Comparison of ENCODE assay signal across 1 cellular context in the genomic region with DNA sequence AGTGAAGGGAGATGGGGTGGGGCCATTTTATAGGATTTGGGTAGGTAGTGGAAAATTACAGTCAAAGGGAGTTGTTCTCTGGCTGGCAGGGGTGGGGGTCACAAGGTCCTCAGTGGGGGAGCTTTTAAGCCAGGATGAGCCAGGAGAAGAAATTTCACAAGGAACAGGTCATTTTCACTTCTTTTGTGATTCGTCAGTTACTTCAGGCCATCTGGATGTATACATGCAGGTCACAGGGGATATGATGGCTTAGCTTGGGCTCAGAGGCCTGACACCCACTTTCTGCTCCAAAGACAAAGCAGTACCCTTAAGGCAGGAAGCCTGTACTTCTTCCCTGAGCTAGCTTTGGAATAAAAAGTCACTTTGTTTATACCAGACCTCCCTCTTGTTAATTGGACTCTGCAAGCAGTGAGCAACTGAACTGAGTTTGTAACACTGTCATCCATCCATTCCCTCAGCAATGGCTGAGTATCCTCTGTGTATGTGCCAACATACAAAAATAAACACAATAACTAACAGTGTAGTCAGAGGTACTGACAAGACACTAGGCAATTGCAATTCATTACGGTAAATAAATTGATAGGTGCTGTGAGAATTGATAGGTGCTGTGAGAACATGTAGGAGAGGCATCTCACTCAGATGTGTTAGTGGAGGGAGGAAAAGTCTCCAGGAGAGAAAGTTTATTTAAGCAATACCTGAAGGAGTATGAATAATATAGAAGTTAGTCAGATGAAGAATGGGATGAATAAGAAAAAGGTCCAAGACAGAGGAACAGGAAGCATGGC.
TF ChIP-seq lines count a peak whose summit lies in the region.

No MANE protein-coding gene starts in this region.

TF ChIP-seq in H1, 55 proteins besides CTCF, POLR2A, EP300 and RAD21:
- no peak for TF ChIP-seq POLR2AphosphoS5 (IDR thresholded peaks at IDR 0.05; ENCODE audit: low read depth, low read length)
- TF ChIP-seq JUND (IDR thresholded peaks at IDR 0.05; ENCODE audit: low read length), result no peak
- TF ChIP-seq TCF12 (IDR thresholded peaks at IDR 0.05; ENCODE audit: low read depth, low read length), result no peak
- TF ChIP-seq, protein P1, sequence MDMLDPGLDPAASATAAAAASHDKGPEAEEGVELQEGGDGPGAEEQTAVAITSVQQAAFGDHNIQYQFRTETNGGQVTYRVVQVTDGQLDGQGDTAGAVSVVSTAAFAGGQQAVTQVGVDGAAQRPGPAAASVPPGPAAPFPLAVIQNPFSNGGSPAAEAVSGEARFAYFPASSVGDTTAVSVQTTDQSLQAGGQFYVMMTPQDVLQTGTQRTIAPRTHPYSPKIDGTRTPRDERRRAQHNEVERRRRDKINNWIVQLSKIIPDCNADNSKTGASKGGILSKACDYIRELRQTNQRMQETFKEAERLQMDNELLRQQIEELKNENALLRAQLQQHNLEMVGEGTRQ (IDR thresholded peaks at IDR 0.05; ENCODE audit: low read length), result no peak
- TF ChIP-seq GTF2F1 (IDR thresholded peaks at IDR 0.05; ENCODE audit: borderline replicate concordance, low read depth, low read length), result no peak
- TF ChIP-seq, protein P2, sequence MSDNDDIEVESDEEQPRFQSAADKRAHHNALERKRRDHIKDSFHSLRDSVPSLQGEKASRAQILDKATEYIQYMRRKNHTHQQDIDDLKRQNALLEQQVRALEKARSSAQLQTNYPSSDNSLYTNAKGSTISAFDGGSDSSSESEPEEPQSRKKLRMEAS (IDR thresholded peaks at IDR 0.05), result no peak
- no peak for TF ChIP-seq SAP30 (IDR thresholded peaks at IDR 0.05; ENCODE audit: insufficient read depth, insufficient replicate concordance, low read length)
- TF ChIP-seq CBX8 (IDR thresholded peaks at IDR 0.05; ENCODE audit: borderline replicate concordance, low read depth, low read length), result no peak
- no peak for TF ChIP-seq PHF8 (conservative IDR thresholded peaks at IDR 0.05; ENCODE audit: low read depth, low read length)
- no peak for TF ChIP-seq RFX5 (IDR thresholded peaks at IDR 0.05; ENCODE audit: borderline replicate concordance, low read depth, low read length)
- no peak for TF ChIP-seq RBBP5 (IDR thresholded peaks at IDR 0.05; ENCODE audit: borderline replicate concordance, low read depth, low read length)
- no peak for TF ChIP-seq SIN3A (conservative IDR thresholded peaks at IDR 0.05 in 1 of 2, IDR thresholded peaks at IDR 0.05 in 1 of 2; ENCODE audit: low read depth in 1 of 2, low read length in 2 of 2)
- TF ChIP-seq KDM5A (IDR thresholded peaks at IDR 0.05; ENCODE audit: low read length), result no peak
- no peak for TF ChIP-seq NANOG (IDR thresholded peaks at IDR 0.05; ENCODE audit: insufficient read depth, low read depth, low read length, poor library complexity, severe bottlenecking)
- no peak for TF ChIP-seq POU5F1 (IDR thresholded peaks at IDR 0.05; ENCODE audit: low read depth, low read length)
- no peak for TF ChIP-seq KDM4A (IDR thresholded peaks at IDR 0.05; ENCODE audit: low read depth, low read length, severe bottlenecking)
- TF ChIP-seq EGR1 (IDR thresholded peaks at IDR 0.05; ENCODE audit: borderline replicate concordance, low read depth, low read length), result no peak
- TF ChIP-seq, protein P3, sequence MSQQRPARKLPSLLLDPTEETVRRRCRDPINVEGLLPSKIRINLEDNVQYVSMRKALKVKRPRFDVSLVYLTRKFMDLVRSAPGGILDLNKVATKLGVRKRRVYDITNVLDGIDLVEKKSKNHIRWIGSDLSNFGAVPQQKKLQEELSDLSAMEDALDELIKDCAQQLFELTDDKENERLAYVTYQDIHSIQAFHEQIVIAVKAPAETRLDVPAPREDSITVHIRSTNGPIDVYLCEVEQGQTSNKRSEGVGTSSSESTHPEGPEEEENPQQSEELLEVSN (IDR thresholded peaks at IDR 0.05), result no peak
